Comparison of ENCODE assay signal across 8 cellular contexts in genomic region chr19:11481777-11482383, GRCh38. TPM values are rescaled to one million over a fixed set of nuclear protein-coding genes. Genes with fewer than 3 reads are reported as not detected.
DNase-seq lines count a peak whose midpoint lies in the region; ATAC-seq and TF ChIP-seq lines count a peak whose summit lies in the region.

No MANE protein-coding gene starts in this region.

- peak overlapping the region; percentile 51 for H3K4me3 Mint-ChIP-seq in activated CD4-positive, alpha-beta T cell treated with anti-CD3 and anti-CD28 coated beads, Interleukin-2, amount 10 ng/mL, durations not matched to agents 7 days and 5 days

- CTCF ChIA-PET in AG04449 (lab: Yijun Ruan, JAX) = interaction anchor here (0.6 to 5.7 kb wide), 49 partner anchors 8 to 446 kb away, joined by 3 to 89 read pairs (median 5); partner anchors contain the start of genes CCDC159, ODAD3, PRKCSH and RAB3D
- CTCF ChIA-PET in activated CD4-positive, alpha-beta T cell treated with anti-CD3 and anti-CD28 coated beads, Interleukin-2, amount 10 ng/mL, durations not matched to agents 7 days and 5 days (lab: Charles Lee) = interaction anchor here (0.5 to 2.0 kb wide), 47 partner anchors 9 to 545 kb away, joined by 3 to 36 read pairs (median 4); partner anchors contain the start of genes ECSIT, ELOF1, EPOR and ODAD3

- H3K9me3 ChIP-seq in ectodermal cell (ENCODE audit: control insufficient read depth, low read length) (no peaks in the 10 kb centered on the region), lung (ENCODE audit: control insufficient read depth in 2 of 2, insufficient read depth in 1 of 2, low read length in 1 of 2) (no peaks in the 10 kb centered on the region)

- H3K4me3 ChIP-seq in AG04449 (ENCODE audit: low read depth, low read length) = peak overlapping the region; percentile 54
- peak overlapping the region; percentile 31 for H3K4me3 ChIP-seq in ectodermal cell (ENCODE audit: insufficient read depth, low read depth, low read length)
- H3K4me3 ChIP-seq in lung = no peak overlapping the region

- peaks cover 7% of the 10 kb centered on the region for H3K36me3 Mint-ChIP-seq in activated CD4-positive, alpha-beta T cell treated with anti-CD3 and anti-CD28 coated beads, Interleukin-2, amount 10 ng/mL, durations not matched to agents 7 days and 5 days (ENCODE audit: low read depth)

- H3K4me1 Mint-ChIP-seq in activated CD4-positive, alpha-beta T cell treated with anti-CD3 and anti-CD28 coated beads, Interleukin-2, amount 10 ng/mL, durations not matched to agents 7 days and 5 days = peaks cover 24% of the 10 kb centered on the region

- no peak for TF ChIP-seq CTCF in AG04449 (IDR thresholded peaks at IDR 0.05; ENCODE audit: insufficient read depth, low read length, missing control alignments)
- TF ChIP-seq CTCF in lung (IDR thresholded peaks at IDR 0.05; ENCODE audit: control extremely low read depth, extremely low read depth) = no peak

- peaks cover 46% of the 10 kb centered on the region for H3K27me3 ChIP-seq in ectodermal cell (ENCODE audit: control insufficient read depth, insufficient read depth, low read length, poor library complexity, severe bottlenecking)
- no peaks in the 10 kb centered on the region for H3K27me3 ChIP-seq in lung (ENCODE audit: control insufficient read depth, insufficient read depth)

- H3K27me3 Mint-ChIP-seq in activated CD4-positive, alpha-beta T cell treated with anti-CD3 and anti-CD28 coated beads, Interleukin-2, amount 10 ng/mL, durations not matched to agents 7 days and 5 days = peaks cover 37% of the 10 kb centered on the region

- no peaks in the 10 kb centered on the region for H3K9me3 Mint-ChIP-seq in activated CD4-positive, alpha-beta T cell treated with anti-CD3 and anti-CD28 coated beads, Interleukin-2, amount 10 ng/mL, durations not matched to agents 7 days and 5 days

- H3K4me1 ChIP-seq in ectodermal cell (ENCODE audit: control insufficient read depth, insufficient read depth, low read length) (peaks cover 8% of the 10 kb centered on the region), lung (ENCODE audit: control insufficient read depth in 2 of 2, insufficient read depth in 2 of 2, low read length in 2 of 2) (peaks cover 0 to 14% of the 10 kb centered on the region in 2 donors)

- H3K27ac ChIP-seq in ectodermal cell (ENCODE audit: insufficient read depth, low read depth, low read length, poor library complexity, severe bottlenecking) (no peak overlapping the region), lung (ENCODE audit: low read depth in 1 of 2, low read length in 1 of 2) (no peak overlapping the region)

- POLR2A ChIA-PET in AG04449 (lab: Yijun Ruan, JAX) = no interaction called here
- POLR2A ChIA-PET in activated CD4-positive, alpha-beta T cell treated with anti-CD3 and anti-CD28 coated beads, Interleukin-2, amount 10 ng/mL, durations not matched to agents 7 days and 5 days (lab: Charles Lee) = no interaction called here

- H3K36me3 ChIP-seq in ectodermal cell (ENCODE audit: control insufficient read depth, insufficient read depth, low read length) (no peaks in the 10 kb centered on the region), lung (ENCODE audit: control insufficient read depth in 2 of 2, insufficient read depth in 2 of 2, low read length in 2 of 2) (peaks cover 0 to 8% of the 10 kb centered on the region in 2 donors)

- 6 to 7% methylated on average over 45 of the region's 45 CpGs for WGBS in ectodermal cell, 2 experiments
- 1 to 2% methylated on average over 44 to 45 of the region's 45 CpGs for WGBS in lung, 2 donors

- peak; percentile 64 for ATAC-seq in GM18909 (IDR thresholded peaks at IDR 0.05; ENCODE audit: poor library complexity, unreplicated experiment)
- ATAC-seq in HG03378 (IDR thresholded peaks at IDR 0.05; ENCODE audit: unreplicated experiment) = peak; percentile 70
- ATAC-seq in lung (ENCODE audit: insufficient read depth, low FRiP score) = peak; percentile 66

- H3K27ac Mint-ChIP-seq in activated CD4-positive, alpha-beta T cell treated with anti-CD3 and anti-CD28 coated beads, Interleukin-2, amount 10 ng/mL, durations not matched to agents 7 days and 5 days = peak overlapping the region; percentile 62

- DNase-seq in AG04449 (ENCODE audit: low read depth, low spot score) (peak; percentile 42), NCI-H524 (lab: John Stamatoyannopoulos, UW) (peak; percentile 99), lung (ENCODE audit: low spot score) (peak; percentile 60)
- peak; percentile 67 for DNase-seq in activated CD4-positive, alpha-beta T cell treated with anti-CD3 and anti-CD28 coated beads, Interleukin-2, amount 10 ng/mL, durations not matched to agents 7 days and 5 days
- peak; percentile 11 for DNase-seq in stimulated activated CD8-positive, alpha-beta memory T cell treated with anti-CD3 and anti-CD28 coated beads, Interleukin-15, amount 100 ng/mL, for 1 hour (ENCODE audit: low read depth)

RNA-seq across cellular contexts. Expression of gene ELAVL3, which starts 1.0 kb away (rescaled TPM):
- total RNA-seq in activated CD4-positive, alpha-beta T cell treated with anti-CD3 and anti-CD28 coated beads, Interleukin-2, amount 10 ng/mL, durations not matched to agents 7 days and 5 days = under 1 TPM in 1 of 2 experiments, not detected in 1; 0.50 TPM
- polyA plus RNA-seq in ectodermal cell (2013, experiment 1 of 4) = 2.2 TPM
- polyA plus RNA-seq in ectodermal cell (2013, experiment 2 of 4) = 0.59 TPM
- 2.9 TPM for polyA plus RNA-seq in ectodermal cell (2013, experiment 3 of 4)
- 4.5 TPM for polyA plus RNA-seq in ectodermal cell (2013, experiment 4 of 4)
- total RNA-seq in lung = under 1 TPM in 1 of 2 donors, not detected in 1; 0.34 TPM
- under 1 TPM in 1 of 2 donors, not detected in 1; 0.15 TPM for polyA plus RNA-seq in lung

RNA-seq across cellular contexts. Expression of gene ZNF653, which starts 23.8 kb away (rescaled TPM):
- total RNA-seq in activated CD4-positive, alpha-beta T cell treated with anti-CD3 and anti-CD28 coated beads, Interleukin-2, amount 10 ng/mL, durations not matched to agents 7 days and 5 days = 10 to 100 TPM; 21.4 to 24.4 TPM
- polyA plus RNA-seq in ectodermal cell (2013, experiment 1 of 4) = 13.0 TPM
- 13.2 TPM for polyA plus RNA-seq in ectodermal cell (2013, experiment 2 of 4)
- 14.4 TPM for polyA plus RNA-seq in ectodermal cell (2013, experiment 3 of 4)
- 14.1 TPM for polyA plus RNA-seq in ectodermal cell (2013, experiment 4 of 4)
- total RNA-seq in lung = 10 to 100 TPM in 1 of 2 donors, 1 to 10 TPM in 1; 5.4 to 12.9 TPM
- 10 to 100 TPM in 1 of 2 donors, 1 to 10 TPM in 1; 7.7 to 10.2 TPM for polyA plus RNA-seq in lung

RNA-seq across cellular contexts. Expression of gene PRKCSH, which starts 46.4 kb away (rescaled TPM):
- 100 to 1,000 TPM; 321 to 338 TPM for total RNA-seq in activated CD4-positive, alpha-beta T cell treated with anti-CD3 and anti-CD28 coated beads, Interleukin-2, amount 10 ng/mL, durations not matched to agents 7 days and 5 days
- 486 TPM for polyA plus RNA-seq in ectodermal cell (2013, experiment 1 of 4)
- polyA plus RNA-seq in ectodermal cell (2013, experiment 2 of 4) = 534 TPM
- 382 TPM for polyA plus RNA-seq in ectodermal cell (2013, experiment 3 of 4)
- 454 TPM for polyA plus RNA-seq in ectodermal cell (2013, experiment 4 of 4)
- 100 to 1,000 TPM; 115 to 315 TPM for total RNA-seq in lung
- 100 to 1,000 TPM; 142 to 174 TPM for polyA plus RNA-seq in lung

RNA-seq across cellular contexts. Expression of gene ODAD3, which starts 47.0 kb away (rescaled TPM):
- not detected for total RNA-seq in activated CD4-positive, alpha-beta T cell treated with anti-CD3 and anti-CD28 coated beads, Interleukin-2, amount 10 ng/mL, durations not matched to agents 7 days and 5 days
- polyA plus RNA-seq in ectodermal cell (2013, experiment 1 of 4) = 1.5 TPM
- 0.60 TPM for polyA plus RNA-seq in ectodermal cell (2013, experiment 2 of 4)
- 1.6 TPM for polyA plus RNA-seq in ectodermal cell (2013, experiment 3 of 4)
- 0.89 TPM for polyA plus RNA-seq in ectodermal cell (2013, experiment 4 of 4)
- total RNA-seq in lung = 1 to 10 TPM; 3.9 to 9.8 TPM
- polyA plus RNA-seq in lung = 1 to 10 TPM; 2.0 to 4.5 TPM

RNA-seq across cellular contexts. Expression of gene ECSIT, which starts 47.1 kb away (rescaled TPM):
- total RNA-seq in activated CD4-positive, alpha-beta T cell treated with anti-CD3 and anti-CD28 coated beads, Interleukin-2, amount 10 ng/mL, durations not matched to agents 7 days and 5 days = 10 to 100 TPM; 21.6 to 28.8 TPM
- polyA plus RNA-seq in ectodermal cell (2013, experiment 1 of 4) = 29.3 TPM
- 24.4 TPM for polyA plus RNA-seq in ectodermal cell (2013, experiment 2 of 4)
- 23.9 TPM for polyA plus RNA-seq in ectodermal cell (2013, experiment 3 of 4)
- 25.2 TPM for polyA plus RNA-seq in ectodermal cell (2013, experiment 4 of 4)
- 10 to 100 TPM; 31.7 to 46.4 TPM for total RNA-seq in lung
- 10 to 100 TPM; 34.4 to 58.8 TPM for polyA plus RNA-seq in lung

Comparison
In these comparisons a context has a peak if more than half of its experiments do, and no peak if none do; other contexts are left out.
1. DNase-seq: peak in every context shown above with its lines; median percentile 99 in NCI-H524; 67 in activated CD4-positive, alpha-beta T cell treated with anti-CD3 and anti-CD28 coated beads, Interleukin-2, amount 10 ng/mL, durations not matched to agents 7 days and 5 days; 60 in lung; 42 in AG04449; 11 in stimulated activated CD8-positive, alpha-beta memory T cell treated with anti-CD3 and anti-CD28 coated beads, Interleukin-15, amount 100 ng/mL, for 1 hour.